In genomic region chr4:16082038-16082423, GRCh38 we compare ENCODE assay signal across 1 cellular context.
TF ChIP-seq lines count a peak whose summit lies in the region.

No MANE protein-coding gene starts in this region.

TF ChIP-seq in IMR-90, 13 proteins besides CTCF, POLR2A, EP300 and RAD21 (continued from another document):
- TF ChIP-seq USF2 (IDR thresholded peaks at IDR 0.05; ENCODE audit: low read depth, low read length) (no peak), CEBPB (IDR thresholded peaks at IDR 0.05; ENCODE audit: low read depth, low read length) (no peak), FOS (IDR thresholded peaks at IDR 0.05; ENCODE audit: low read depth, low read length) (no peak), ELK1 (IDR thresholded peaks at IDR 0.05; ENCODE audit: borderline replicate concordance, low read depth, low read length) (no peak), NFE2L2 (IDR thresholded peaks at IDR 0.05; ENCODE audit: low read depth, low read length) (no peak), RCOR1 (IDR thresholded peaks at IDR 0.05; ENCODE audit: insufficient replicate concordance, low read length) (no peak), SMC3 (IDR thresholded peaks at IDR 0.05; ENCODE audit: low read depth, low read length) (no peak), RFX5 (IDR thresholded peaks at IDR 0.05; ENCODE audit: low read depth, low read length) (no peak), BHLHE40 (IDR thresholded peaks at IDR 0.05; ENCODE audit: low read depth, low read length) (no peak)
TF ChIP-seq in IMR-90: peak in this region for 0.
